1 cellular context compared by ENCODE assay signal in the genomic region with DNA sequence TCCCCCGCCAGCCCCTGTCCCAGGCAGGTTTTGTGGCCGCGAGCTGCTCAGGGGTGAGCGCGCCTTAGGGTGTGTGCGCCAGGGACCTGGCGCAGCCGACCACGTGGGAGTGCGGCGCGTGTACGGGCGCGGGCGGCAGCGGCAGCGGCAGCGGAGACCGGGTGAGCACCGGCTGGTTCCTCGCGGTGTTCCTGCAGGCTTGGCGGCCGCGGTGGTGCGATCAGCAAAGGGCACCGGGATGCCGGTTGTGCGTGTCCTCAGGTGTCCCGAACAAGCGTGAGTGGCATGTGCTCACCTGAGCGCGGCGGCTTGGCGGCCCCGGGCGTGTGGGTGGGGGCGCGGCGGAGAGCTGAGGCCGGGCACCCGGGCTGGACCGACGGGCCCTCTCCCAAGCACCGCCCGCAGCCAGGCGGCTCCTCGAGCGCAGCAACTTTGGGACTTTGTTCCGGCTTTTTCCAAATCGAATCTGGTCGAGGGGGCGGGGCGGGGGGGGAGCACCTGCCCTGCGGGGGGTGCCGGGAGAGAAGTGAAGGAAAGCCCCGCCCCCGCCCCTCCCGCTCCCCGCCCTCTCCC.
TF ChIP-seq lines count a peak whose summit lies in the region.

No MANE protein-coding gene starts in this region.

TF ChIP-seq in HEK293, 187 proteins besides CTCF, POLR2A, EP300 and RAD21 (continued from another document):
- TF ChIP-seq ZNF488 (tag by site-specific recombination; IDR thresholded peaks at IDR 0.05) (no peak), ZNF549 (tag by site-specific recombination; IDR thresholded peaks at IDR 0.05) (no peak), ZNF48 (tag by site-specific recombination; IDR thresholded peaks at IDR 0.05) (no peak), TCF7L2 (IDR thresholded peaks at IDR 0.05; ENCODE audit: borderline replicate concordance, low read depth, low read length) (no peak), ZNF544 (tag by site-specific recombination; IDR thresholded peaks at IDR 0.05) (no peak), ZNF560 (tag by site-specific recombination; IDR thresholded peaks at IDR 0.05; ENCODE audit: borderline replicate concordance) (no peak), ZFP37 (tag by site-specific recombination; IDR thresholded peaks at IDR 0.05) (no peak), ZNF610 (tag by site-specific recombination; IDR thresholded peaks at IDR 0.05; ENCODE audit: borderline replicate concordance) (no peak), ZNF626 (tag by site-specific recombination; IDR thresholded peaks at IDR 0.05) (no peak), ZNF2 (tag by site-specific recombination; IDR thresholded peaks at IDR 0.05) (no peak)
